Comparison of ENCODE assay signal across 8 cellular contexts in genomic region chr3:194487289-194488006, GRCh38. TPM values are rescaled to one million over a fixed set of nuclear protein-coding genes. Genes with fewer than 3 reads are reported as not detected.
DNase-seq lines count a peak whose midpoint lies in the region; ATAC-seq and TF ChIP-seq lines count a peak whose summit lies in the region.

No MANE protein-coding gene starts in this region.

- H3K36me3 Mint-ChIP-seq in T-cell (peaks cover 2% of the 10 kb centered on the region), brain (peaks cover 7% of the 10 kb centered on the region), immature natural killer cell (peaks cover 0 to 2% (median 0%) of the 10 kb centered on the region in 3 donors)

- ATAC-seq in GM19372 (IDR thresholded peaks at IDR 0.05; ENCODE audit: low read depth, unreplicated experiment) (peak; percentile 25), HG03520 (IDR thresholded peaks at IDR 0.05; ENCODE audit: unreplicated experiment) (peak; percentile 24), T-cell (replicated peaks in 1 of 4) (peak; percentile 5 to 20 (median 10))

- peak; percentile 98 for DNase-seq in CD1c-positive myeloid dendritic cell (ENCODE audit: extremely low spot score)
- peak in 27 of 34 experiments; percentile 2 to 32 (median 15) for DNase-seq in T-cell
- DNase-seq in immature natural killer cell, result peak in 2 of 3 donors; percentile 45 to 58
- DNase-seq in stimulated activated CD4-positive, alpha-beta T cell treated with anti-CD3 and anti-CD28 coated beads, Interleukin-15, amount 100 ng/mL, for 24 hours, result peak; percentile 60
- no peak for DNase-seq in HK-2 (ENCODE audit: unreplicated experiment)

- H3K27ac Mint-ChIP-seq in T-cell (peak overlapping the region; percentile 80), brain (peak overlapping the region in 3 of 5 experiments; percentile 76 to 81 (median 79)), immature natural killer cell (peak overlapping the region; percentile 52 to 90 (median 89))

- H3K4me1 Mint-ChIP-seq in T-cell (peaks cover 41 to 53% (median 43%) of the 10 kb centered on the region in 3 donors), brain (peaks cover 28% of the 10 kb centered on the region), immature natural killer cell (peaks cover 36 to 40% of the 10 kb centered on the region in 2 donors)

- H3K27me3 Mint-ChIP-seq in T-cell, result no peaks in the 10 kb centered on the region
- peaks cover 11% of the 10 kb centered on the region for H3K27me3 Mint-ChIP-seq in brain
- peaks cover 2 to 22% (median 10%) of the 10 kb centered on the region in 3 donors for H3K27me3 Mint-ChIP-seq in immature natural killer cell (ENCODE audit: low read depth in 3 of 3)

- no peaks in the 10 kb centered on the region for H3K9me3 Mint-ChIP-seq in T-cell
- H3K9me3 Mint-ChIP-seq in brain, result peaks cover 3 to 11% (median 7%) of the 10 kb centered on the region in 5 experiments
- no peaks in the 10 kb centered on the region for H3K9me3 Mint-ChIP-seq in immature natural killer cell

- H3K4me3 Mint-ChIP-seq in T-cell (peak overlapping the region; percentile 76 to 88 (median 88)), brain (peak overlapping the region; percentile 72 to 90 (median 87)), immature natural killer cell (peak overlapping the region; percentile 89 to 95 (median 91))

- CTCF ChIA-PET in T-cell (lab: Charles Lee), result interaction anchor here in 1 of 2 donors (0.8 kb wide), 1 partner anchor 14 kb away, joined by 3 read pairs; no protein-coding TSS in a partner anchor

- POLR2A ChIA-PET in T-cell (lab: Charles Lee), result interaction anchor here in 1 of 2 donors (0.6 kb wide), 1 partner anchor 44 kb away, joined by 7 read pairs; no protein-coding TSS in a partner anchor

- no peak for TF ChIP-seq CTCF in brain (conservative IDR thresholded peaks at IDR 0.05)

RNA-seq across cellular contexts. Expression of gene ATP13A3, which starts 0.6 kb away (rescaled TPM):
- total RNA-seq in T-cell, result 10 to 100 TPM; 48.1 to 71.7 (median 52.0) TPM
- 11.3 TPM for polyA plus RNA-seq in brain (ENCODE audit: insufficient read depth, low read depth, low replicate concordance)
- 1 to 10 TPM; 5.2 to 8.5 (median 7.3) TPM for polyA plus RNA-seq in immature natural killer cell
